ENCODE assay signal across 25 cellular contexts in the genomic region with DNA sequence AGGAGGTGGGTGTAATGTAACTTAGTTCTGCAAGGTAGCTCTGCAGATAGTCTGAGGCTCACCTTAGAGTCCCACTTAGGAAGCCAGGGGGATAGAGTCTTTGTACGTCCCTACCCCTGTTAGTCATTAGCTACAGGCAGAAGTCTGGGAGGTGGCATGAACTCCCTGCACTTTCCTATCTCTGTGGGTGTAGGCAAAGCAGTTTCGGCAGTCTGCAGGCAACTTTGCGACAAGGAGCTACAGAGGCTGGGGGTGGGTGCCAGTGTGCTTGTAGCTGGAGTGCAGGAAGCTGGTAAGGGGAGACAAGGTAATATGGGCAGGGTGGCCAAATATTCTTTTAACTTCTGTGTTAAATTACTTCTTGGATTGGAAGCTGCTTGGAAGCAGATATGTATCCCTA.
"Had no signal": no experiment of that assay in that cellular context is flagged by ENCODE, and none has a peak within 500 bp of the region (broad histone marks: within the 10 kb centered on the region; RNA-seq: fewer than 3 reads in every experiment).

No MANE protein-coding gene starts in this region.

- H3K4me1 ChIP-seq: ascending aorta, breast epithelium had no signal

- H3K4me3 ChIP-seq: ascending aorta, breast epithelium, cardiac muscle cell, coronary artery, dorsolateral prefrontal cortex had no signal

- H3K9me3 ChIP-seq: ascending aorta, breast epithelium had no signal

- H3K27ac ChIP-seq: ascending aorta, breast epithelium, cardiac muscle cell, coronary artery, dorsolateral prefrontal cortex had no signal

- H3K27me3 ChIP-seq: ascending aorta, breast epithelium, dorsolateral prefrontal cortex had no signal

- ATAC-seq: activated CD4-positive, alpha-beta T cell treated with anti-CD3 and anti-CD28 coated beads for 36 hours; activated CD8-positive, alpha-beta memory T cell treated with anti-CD3 and anti-CD28 coated beads, Interleukin-2, amount 10 ng/mL, durations not matched to agents 7 days and 5 days; activated CD8-positive, alpha-beta T cell treated with anti-CD3 and anti-CD28 coated beads, Interleukin-2, amount 10 ng/mL, durations not matched to agents 7 days and 5 days; activated naive CD4-positive, alpha-beta T cell treated with anti-CD3 and anti-CD28 coated beads, Interleukin-2, amount 50 U/mL, for 72 hours; esophagus mucosa had no signal

- DNase-seq: activated CD4-positive, alpha-beta memory T cell treated with anti-CD3 and anti-CD28 coated beads for 36 hours; activated CD4-positive, alpha-beta T cell treated with anti-CD3 and anti-CD28 coated beads for 36 hours; activated CD4-positive, alpha-beta T cell treated with anti-CD3 and anti-CD28 coated beads, Interleukin-2, amount 10 ng/mL, durations not matched to agents 24 days and 14 days; activated CD4-positive, CD25-positive, alpha-beta regulatory T cell; activated CD4-positive, CD25-positive, alpha-beta regulatory T cell treated with anti-CD3 and anti-CD28 coated beads, Interleukin-2, amount 50 U/mL, for 72 hours; activated CD8-positive, alpha-beta memory T cell treated with anti-CD3 and anti-CD28 coated beads, Interleukin-2, amount 10 ng/mL, durations not matched to agents 7 days and 5 days; activated CD8-positive, alpha-beta memory T cell treated with anti-CD3 and anti-CD28 coated beads, Interleukin-2, amount 50 U/mL, for 4 hours; activated CD8-positive, alpha-beta T cell treated with anti-CD3 and anti-CD28 coated beads, Interleukin-2, amount 10 ng/mL, durations not matched to agents 7 days and 5 days; activated gamma-delta T cell; activated naive CD4-positive, alpha-beta T cell; activated naive CD4-positive, alpha-beta T cell treated with anti-CD3 and anti-CD28 coated beads, Interleukin-2, amount 10 ng/mL, durations not matched to agents 7 days and 5 days; activated naive CD8-positive, alpha-beta T cell treated with anti-CD3 and anti-CD28 coated beads, Interleukin-2, amount 10 ng/mL, durations not matched to agents 7 days and 5 days; activated T-cell treated with anti-CD3 and anti-CD28 coated beads, Interleukin-2, amount 50 U/mL, for 1 hour; activated T-cell treated with anti-CD3 and anti-CD28 coated beads, Interleukin-2, amount 50 U/mL, for 48 hours; dorsolateral prefrontal cortex; effector memory CD4-positive, alpha-beta T cell; endodermal cell; foreskin fibroblast; T-helper 2 cell had no signal

- H3K36me3 ChIP-seq: ascending aorta, breast epithelium, cardiac muscle cell had no signal
